In genomic region chr7:43592321-43592720, GRCh38 we compare ENCODE assay signal across 15 cellular contexts. TPM values are rescaled to one million over a fixed set of nuclear protein-coding genes. Genes with fewer than 3 reads are reported as not detected.
DNase-seq lines count a peak whose midpoint lies in the region; ATAC-seq and TF ChIP-seq lines count a peak whose summit lies in the region.
"Had no signal": no experiment of that assay in that cellular context is flagged by ENCODE, and none has a peak within 500 bp of the region (broad histone marks: within the 10 kb centered on the region; RNA-seq: fewer than 3 reads in every experiment).

No MANE protein-coding gene starts in this region.

- in situ Hi-C loops in KBM-7 (cut with MboI; ENCODE audit: low pct_unique_long_range_greater_than_20kb, low sequenced_read_pairs), result no loop called here

- ATAC-seq in T-helper 17 cell (no peak), GM18867 (IDR thresholded peaks at IDR 0.05; ENCODE audit: unreplicated experiment) (no peak)

- peak overlapping the region; percentile 43 to 47 for H3K27ac ChIP-seq in tibial artery
- H3K27ac ChIP-seq: ovary had no signal

- no peaks in the 10 kb centered on the region for H3K9me3 ChIP-seq in T-helper 17 cell (ENCODE audit: control insufficient read depth, low read length, poor library complexity, severe bottlenecking)
- H3K9me3 ChIP-seq in tibial artery, result no peaks in the 10 kb centered on the region
- H3K9me3 ChIP-seq: ovary had no signal

- intact Hi-C loops in tibial artery (cut with DNase I; ENCODE audit: low total_unique reads), result no loop called here
- intact Hi-C loops in posterior vena cava (cut with DNase I), result no loop called here

- peaks cover 0 to 4% (median 4%) of the 10 kb centered on the region in 3 donors for H3K36me3 ChIP-seq in tibial artery
- H3K36me3 ChIP-seq: ovary had no signal

- no peaks in the 10 kb centered on the region for H3K9me3 Mint-ChIP-seq in activated naive CD4-positive, alpha-beta T cell treated with anti-CD3 and anti-CD28 coated beads, Interleukin-2, amount 50 U/mL, for 24 hours
- peaks cover 7% of the 10 kb centered on the region for H3K9me3 Mint-ChIP-seq in glutamatergic neuron (ENCODE audit: unreplicated experiment)

- peak overlapping the region; percentile 87 for H3K27ac Mint-ChIP-seq in activated naive CD4-positive, alpha-beta T cell treated with anti-CD3 and anti-CD28 coated beads, Interleukin-2, amount 50 U/mL, for 24 hours
- H3K27ac Mint-ChIP-seq in T-helper 17 cell (peak overlapping the region; percentile 98), glutamatergic neuron (ENCODE audit: unreplicated experiment) (peak overlapping the region; percentile 53)

- H3K4me1 Mint-ChIP-seq in activated naive CD4-positive, alpha-beta T cell treated with anti-CD3 and anti-CD28 coated beads, Interleukin-2, amount 50 U/mL, for 24 hours, result peaks cover 90% of the 10 kb centered on the region
- H3K4me1 Mint-ChIP-seq in T-helper 17 cell, result peaks cover 58% of the 10 kb centered on the region
- H3K4me1 Mint-ChIP-seq in glutamatergic neuron (ENCODE audit: low read depth, unreplicated experiment), result peaks cover 34% of the 10 kb centered on the region

- TF ChIP-seq CTCF in glutamatergic neuron (IDR thresholded peaks at IDR 0.05; ENCODE audit: partially characterized antibody, unreplicated experiment) (no peak), tibial artery (IDR thresholded peaks at IDR 0.05) (no peak)

- no peaks in the 10 kb centered on the region for H3K27me3 Mint-ChIP-seq in activated naive CD4-positive, alpha-beta T cell treated with anti-CD3 and anti-CD28 coated beads, Interleukin-2, amount 50 U/mL, for 24 hours
- no peaks in the 10 kb centered on the region for H3K27me3 Mint-ChIP-seq in T-helper 17 cell
- H3K27me3 Mint-ChIP-seq in glutamatergic neuron (ENCODE audit: unreplicated experiment), result peaks cover 7% of the 10 kb centered on the region

- no peak overlapping the region for H3K4me3 ChIP-seq in tibial artery
- H3K4me3 ChIP-seq: ovary had no signal

- H3K4me1 ChIP-seq in tibial artery, result peaks cover 0 to 96% (median 20%) of the 10 kb centered on the region in 4 donors

- peaks cover 9% of the 10 kb centered on the region for H3K36me3 Mint-ChIP-seq in activated naive CD4-positive, alpha-beta T cell treated with anti-CD3 and anti-CD28 coated beads, Interleukin-2, amount 50 U/mL, for 24 hours
- H3K36me3 Mint-ChIP-seq in T-helper 17 cell (ENCODE audit: low read depth) (peaks cover 7% of the 10 kb centered on the region), glutamatergic neuron (ENCODE audit: unreplicated experiment) (no peaks in the 10 kb centered on the region)

- no peak for DNase-seq in activated naive CD4-positive, alpha-beta T cell (lab: John Stamatoyannopoulos, UW)
- no peak for DNase-seq in T-helper 17 cell
- no peak for DNase-seq in glutamatergic neuron
- no peak for DNase-seq in tibial artery
- no peak for DNase-seq in posterior vena cava (ENCODE audit: low spot score)
- no peak for DNase-seq in KBM-7
- DNase-seq: activated CD4-positive, alpha-beta T cell treated with anti-CD3 and anti-CD28 coated beads for 1 hour; AML-193; DMS79 treated with DMSO at 0.1 percent for 48 hours; mesendoderm; NCI-H1092 treated with DMSO at 0.1 percent for 48 hours; ovary; T-helper 1 cell had no signal

- no peaks in the 10 kb centered on the region for H3K27me3 ChIP-seq in tibial artery
- H3K27me3 ChIP-seq: ovary had no signal

- H3K4me3 Mint-ChIP-seq in activated naive CD4-positive, alpha-beta T cell treated with anti-CD3 and anti-CD28 coated beads, Interleukin-2, amount 50 U/mL, for 24 hours, result peak overlapping the region; percentile 71
- H3K4me3 Mint-ChIP-seq in T-helper 17 cell (peak overlapping the region; percentile 74), glutamatergic neuron (ENCODE audit: unreplicated experiment) (no peak overlapping the region)

RNA-seq across cellular contexts. Expression of gene STK17A, which starts 9.4 kb away (rescaled TPM):
- 100 to 1,000 TPM; 107 to 124 TPM for total RNA-seq in T-helper 17 cell
- 26.8 TPM for total RNA-seq in glutamatergic neuron (ENCODE audit: unreplicated experiment)
- total RNA-seq in posterior vena cava, result 10 to 100 TPM; 21.1 to 32.2 TPM
